29 cellular contexts compared by ENCODE assay signal in the genomic region with DNA sequence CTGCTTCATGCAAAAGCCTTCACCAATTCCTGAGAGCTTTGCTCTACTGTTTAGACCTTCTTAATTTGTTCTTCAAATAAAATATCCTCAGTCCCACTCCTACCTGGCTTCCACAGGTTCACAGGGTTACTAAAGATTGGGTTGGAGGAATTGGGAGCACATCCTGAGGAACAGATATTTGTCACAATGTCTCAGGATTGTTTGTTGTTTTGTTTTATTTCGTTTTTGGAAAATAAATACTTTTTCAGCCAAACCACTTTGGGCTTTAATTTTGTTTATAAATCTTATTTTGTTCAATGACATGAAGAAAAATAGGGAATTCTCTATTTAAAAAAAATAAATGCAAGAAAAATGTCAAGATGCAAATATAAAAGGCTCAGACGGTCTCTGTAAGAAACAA.
"Had no signal": no experiment of that assay in that cellular context is flagged by ENCODE, and none has a peak within 500 bp of the region (broad histone marks: within the 10 kb centered on the region; RNA-seq: fewer than 3 reads in every experiment).

No MANE protein-coding gene starts in this region.

- H3K9me3 ChIP-seq: colonic mucosa, esophagus muscularis mucosa, esophagus squamous epithelium, gastrocnemius medialis, gastroesophageal sphincter, heart left ventricle, heart right ventricle had no signal

- H3K79me2 ChIP-seq: hepatocyte had no signal

- DNase-seq: colonic mucosa; cortex of kidney; dermis blood vessel endothelial cell; dorsolateral prefrontal cortex; effector CD4-positive, alpha-beta T cell; effector CD8-positive, alpha-beta T cell; effector memory CD4-positive, alpha-beta T cell; effector memory CD8-positive, alpha-beta T cell; endodermal cell; erythroblast; esophagus squamous epithelium; foreskin fibroblast; foreskin keratinocyte; foreskin melanocyte; gastrocnemius medialis; glutamatergic neuron; head of caudate nucleus; heart left ventricle; heart right ventricle had no signal

- ATAC-seq: effector memory CD8-positive, alpha-beta T cell; esophagus mucosa; foreskin keratinocyte; gastrocnemius medialis; gastroesophageal sphincter; heart left ventricle; heart right ventricle had no signal

- H3K27me3 ChIP-seq: colonic mucosa, dorsolateral prefrontal cortex, esophagus muscularis mucosa, foreskin keratinocyte, gastrocnemius medialis, hepatocyte had no signal

- H3K4me1 ChIP-seq: colonic mucosa, esophagus muscularis mucosa, esophagus squamous epithelium, foreskin keratinocyte, gastrocnemius medialis, gastroesophageal sphincter, heart left ventricle, heart right ventricle had no signal

- H3K4me3 ChIP-seq: colonic mucosa, coronary artery, dorsolateral prefrontal cortex, esophagus muscularis mucosa, esophagus squamous epithelium, gastrocnemius medialis, gastroesophageal sphincter, heart left ventricle, heart right ventricle, hepatocyte had no signal

- H3K27ac ChIP-seq: colonic mucosa, coronary artery, dorsolateral prefrontal cortex, epithelial cell of prostate, esophagus muscularis mucosa, esophagus squamous epithelium, foreskin keratinocyte, gastrocnemius medialis, gastroesophageal sphincter, heart left ventricle, heart right ventricle, hepatocyte had no signal

- H3K36me3 ChIP-seq: colonic mucosa, esophagus muscularis mucosa, esophagus squamous epithelium, gastrocnemius medialis, gastroesophageal sphincter, heart left ventricle, heart right ventricle had no signal

- H2AFZ ChIP-seq: hepatocyte had no signal

- FAIRE-seq: colon, endometrium, endothelial cell of umbilical vein, frontal cortex had no signal

- H3K4me2 ChIP-seq: hepatocyte had no signal
